Comparison of ENCODE assay signal across 12 cellular contexts in genomic region chr9:6902423-6902822, GRCh38.
DNase-seq lines count a peak whose midpoint lies in the region; ATAC-seq and TF ChIP-seq lines count a peak whose summit lies in the region.
"Had no signal": no experiment of that assay in that cellular context is flagged by ENCODE, and none has a peak within 500 bp of the region (broad histone marks: within the 10 kb centered on the region; RNA-seq: fewer than 3 reads in every experiment).

No MANE protein-coding gene starts in this region.

- no peaks in the 10 kb centered on the region for H3K27me3 Mint-ChIP-seq in activated CD8-positive, alpha-beta T cell treated with anti-CD3 and anti-CD28 coated beads for 36 hours
- no peaks in the 10 kb centered on the region for H3K27me3 Mint-ChIP-seq in activated CD8-positive, alpha-beta T cell treated with anti-CD3 and anti-CD28 coated beads, Interleukin-2, amount 10 ng/mL, durations not matched to agents 7 days and 5 days (ENCODE audit: low read depth)
- H3K27me3 Mint-ChIP-seq in CD8-positive, alpha-beta T cell (ENCODE audit: low read depth): no peaks in the 10 kb centered on the region

- H2BK120ac ChIP-seq in IMR-90 (ENCODE audit: low read depth, low read length): no peak overlapping the region

- H3K56ac ChIP-seq in IMR-90 (ENCODE audit: extremely low read depth, insufficient read depth, low read length): no peak overlapping the region

- no peak for TF ChIP-seq POLR2A in IMR-90 (IDR thresholded peaks at IDR 0.05; ENCODE audit: low read depth, low read length)

- TF ChIP-seq CTCF in activated CD8-positive, alpha-beta T cell treated with anti-CD3 and anti-CD28 coated beads for 36 hours (IDR thresholded peaks at IDR 0.05): no peak
- TF ChIP-seq CTCF in IMR-90 (conservative IDR thresholded peaks at IDR 0.05; ENCODE audit: low read depth, low read length) (no peak), choroid plexus epithelial cell (conservative IDR thresholded peaks at IDR 0.05; ENCODE audit: low read depth, low read length) (no peak), smooth muscle cell (IDR thresholded peaks at IDR 0.05; ENCODE audit: borderline replicate concordance, insufficient read depth, poor library complexity, severe bottlenecking) (no peak)
- TF ChIP-seq CTCF in CD8-positive, alpha-beta T cell (IDR thresholded peaks at IDR 0.05): no peak

- POLR2A ChIA-PET in activated CD8-positive, alpha-beta T cell treated with anti-CD3 and anti-CD28 coated beads for 36 hours (lab: Charles Lee): no interaction called here
- POLR2A ChIA-PET in activated CD8-positive, alpha-beta T cell treated with anti-CD3 and anti-CD28 coated beads, Interleukin-2, amount 10 ng/mL, durations not matched to agents 7 days and 5 days (lab: Charles Lee): interaction anchor here (1.1 kb wide), 1 partner anchor 632 kb away, joined by 3 read pairs; no protein-coding TSS in a partner anchor
- POLR2A ChIA-PET in IMR-90 (lab: Charles Lee; ENCODE audit: unreplicated experiment): interaction anchor here (0.6 kb wide), 1 partner anchor 132 kb away, joined by 3 read pairs; no protein-coding TSS in a partner anchor
- POLR2A ChIA-PET in CD8-positive, alpha-beta T cell (lab: Charles Lee): no interaction called here

- H3K9me1 ChIP-seq in IMR-90 (ENCODE audit: insufficient read depth, low read length): peaks cover 3% of the 10 kb centered on the region; the same call in 1 of the 2 replicates

- no peaks in the 10 kb centered on the region for H4K20me1 ChIP-seq in IMR-90 (ENCODE audit: insufficient read depth, low read length)
- H4K20me1 ChIP-seq in smooth muscle cell (ENCODE audit: low read depth): peaks cover 86% of the 10 kb centered on the region

- H3K36me3 ChIP-seq in IMR-90 (ENCODE audit: control insufficient read depth, insufficient read depth, low read length): 0 out of 2 replicates have a peak, but pooled peaks cover 2% of the 10 kb centered on the region
- no peaks in the 10 kb centered on the region for H3K36me3 ChIP-seq in smooth muscle cell (ENCODE audit: low read depth)
- no peaks in the 10 kb centered on the region for H3K36me3 ChIP-seq in CD8-positive, alpha-beta T cell (ENCODE audit: insufficient read depth, low read length)
- H3K36me3 ChIP-seq: thoracic aorta had no signal

- CTCF ChIA-PET in activated CD8-positive, alpha-beta T cell treated with anti-CD3 and anti-CD28 coated beads for 36 hours (lab: Charles Lee): interaction anchor here (1.5 kb wide), 1 partner anchor 75 kb away, joined by 7 read pairs; no protein-coding TSS in a partner anchor
- CTCF ChIA-PET in activated CD8-positive, alpha-beta T cell treated with anti-CD3 and anti-CD28 coated beads, Interleukin-2, amount 10 ng/mL, durations not matched to agents 7 days and 5 days (lab: Charles Lee): no interaction called here
- CTCF ChIA-PET in IMR-90 (lab: Yijun Ruan, JAX): no interaction called here
- CTCF ChIA-PET in CD8-positive, alpha-beta T cell (lab: Charles Lee): no interaction called here

- H3K27me3 ChIP-seq in IMR-90 (ENCODE audit: control insufficient read depth, insufficient read depth, low read length): no peaks in the 10 kb centered on the region
- no peaks in the 10 kb centered on the region for H3K27me3 ChIP-seq in smooth muscle cell (ENCODE audit: low read depth)
- H3K27me3 ChIP-seq in CD8-positive, alpha-beta T cell (ENCODE audit: insufficient read depth, low read length): no peaks in the 10 kb centered on the region

- no peak overlapping the region for H3K23ac ChIP-seq in IMR-90 (ENCODE audit: low read depth, low read length)

- no peak for TF ChIP-seq RAD21 in IMR-90 (IDR thresholded peaks at IDR 0.05; ENCODE audit: low read length)

- DNase-seq in activated CD8-positive, alpha-beta T cell treated with anti-CD3 and anti-CD28 coated beads for 36 hours: peak; percentile 9
- no peak for DNase-seq in activated CD8-positive, alpha-beta T cell treated with anti-CD3 and anti-CD28 coated beads, Interleukin-2, amount 10 ng/mL, durations not matched to agents 7 days and 5 days
- DNase-seq in IMR-90: peak; percentile 9
- DNase-seq in choroid plexus epithelial cell (ENCODE audit: low read depth): peak; percentile 33
- DNase-seq in stimulated activated effector memory CD8-positive, alpha-beta T cell treated with anti-CD3 and anti-CD28 coated beads, Interleukin-12 subunit alpha, Interleukin-12 subunit beta, amount 100 ng/mL, for 72 hours (ENCODE audit: low spot score in 2 of 2): no peak
- DNase-seq in smooth muscle cell (lab: John Stamatoyannopoulos, UW; ENCODE audit: unreplicated experiment): no peak
- no peak for DNase-seq in CD8-positive, alpha-beta T cell
- DNase-seq in SHP77 (lab: John Stamatoyannopoulos, UW): no peak
- DNase-seq: anterior cingulate cortex had no signal

- peak overlapping the region; percentile 46 for H3K27ac Mint-ChIP-seq in activated CD8-positive, alpha-beta T cell treated with anti-CD3 and anti-CD28 coated beads for 36 hours
- no peak overlapping the region for H3K27ac Mint-ChIP-seq in activated CD8-positive, alpha-beta T cell treated with anti-CD3 and anti-CD28 coated beads, Interleukin-2, amount 10 ng/mL, durations not matched to agents 7 days and 5 days
- H3K27ac Mint-ChIP-seq in stimulated activated effector memory CD8-positive, alpha-beta T cell treated with anti-CD3 and anti-CD28 coated beads, Interleukin-12 subunit alpha, Interleukin-12 subunit beta, amount 100 ng/mL, for 72 hours: peak overlapping the region; percentile 13
- H3K27ac Mint-ChIP-seq in CD8-positive, alpha-beta T cell: no peak overlapping the region
- H3K27ac Mint-ChIP-seq: mesothelial cell of epicardium had no signal

- H2BK15ac ChIP-seq in IMR-90 (ENCODE audit: low read depth, low read length): no peak overlapping the region

- H2AFZ ChIP-seq in IMR-90 (replicated peaks; ENCODE audit: low read length, poor library complexity): no peak overlapping the region
- no peak overlapping the region for H2AFZ ChIP-seq in smooth muscle cell (ENCODE audit: low read depth)

- no peaks in the 10 kb centered on the region for H3K9me3 Mint-ChIP-seq in activated CD8-positive, alpha-beta T cell treated with anti-CD3 and anti-CD28 coated beads for 36 hours
- no peaks in the 10 kb centered on the region for H3K9me3 Mint-ChIP-seq in activated CD8-positive, alpha-beta T cell treated with anti-CD3 and anti-CD28 coated beads, Interleukin-2, amount 10 ng/mL, durations not matched to agents 7 days and 5 days (ENCODE audit: insufficient read depth)
- no peaks in the 10 kb centered on the region for H3K9me3 Mint-ChIP-seq in stimulated activated effector memory CD8-positive, alpha-beta T cell treated with anti-CD3 and anti-CD28 coated beads, Interleukin-12 subunit alpha, Interleukin-12 subunit beta, amount 100 ng/mL, for 72 hours
- no peaks in the 10 kb centered on the region for H3K9me3 Mint-ChIP-seq in CD8-positive, alpha-beta T cell
- H3K9me3 Mint-ChIP-seq: mesothelial cell of epicardium had no signal

- no peaks in the 10 kb centered on the region for H3K9me3 ChIP-seq in IMR-90 (ENCODE audit: control insufficient read depth, insufficient read depth, low read length)
- no peaks in the 10 kb centered on the region for H3K9me3 ChIP-seq in smooth muscle cell (replicated peaks; ENCODE audit: low read depth)
- H3K9me3 ChIP-seq in CD8-positive, alpha-beta T cell (ENCODE audit: low read length): no peaks in the 10 kb centered on the region
- H3K9me3 ChIP-seq: thoracic aorta had no signal

- no peak overlapping the region for H3K18ac ChIP-seq in IMR-90 (ENCODE audit: low read depth, low read length)

- dilution Hi-C loops in IMR-90 (cut with HindIII; ENCODE audit: low sequenced_read_pairs, unreplicated experiment): no loop called here

- H3K14ac ChIP-seq in IMR-90 (replicated peaks; ENCODE audit: low read depth, low read length): no peak overlapping the region

- H3K79me1 ChIP-seq in IMR-90 (ENCODE audit: low read depth in 1 of 2, low read length in 2 of 2): no peaks in the 10 kb centered on the region; a peak in 1 of 4 replicates

- H3K4me3 ChIP-seq in IMR-90 (ENCODE audit: insufficient read depth, low read depth, low read length) (no peak overlapping the region), choroid plexus epithelial cell (ENCODE audit: low read depth, low read length) (no peak overlapping the region), smooth muscle cell (no peak overlapping the region)
- no peak overlapping the region for H3K4me3 ChIP-seq in CD8-positive, alpha-beta T cell (ENCODE audit: low read depth, low read length)
- H3K4me3 ChIP-seq: thoracic aorta had no signal

- H3F3A ChIP-seq in smooth muscle cell (ENCODE audit: low read depth): no peaks in the 10 kb centered on the region

- peaks cover 37% of the 10 kb centered on the region for H3K4me1 Mint-ChIP-seq in activated CD8-positive, alpha-beta T cell treated with anti-CD3 and anti-CD28 coated beads for 36 hours (ENCODE audit: low read depth)
- H3K4me1 Mint-ChIP-seq in activated CD8-positive, alpha-beta T cell treated with anti-CD3 and anti-CD28 coated beads, Interleukin-2, amount 10 ng/mL, durations not matched to agents 7 days and 5 days (ENCODE audit: low read depth): peaks cover 24% of the 10 kb centered on the region
- peaks cover 36% of the 10 kb centered on the region for H3K4me1 Mint-ChIP-seq in stimulated activated effector memory CD8-positive, alpha-beta T cell treated with anti-CD3 and anti-CD28 coated beads, Interleukin-12 subunit alpha, Interleukin-12 subunit beta, amount 100 ng/mL, for 72 hours
- H3K4me1 Mint-ChIP-seq in CD8-positive, alpha-beta T cell (ENCODE audit: low read depth): peaks cover 45% of the 10 kb centered on the region

- intact Hi-C loops in activated CD8-positive, alpha-beta T cell treated with anti-CD3 and anti-CD28 coated beads for 36 hours (cut with micrococcal nuclease): loop anchor here (10.0 kb wide), 1 partner anchor 132 kb away; no protein-coding TSS in a partner anchor
- intact Hi-C loops in IMR-90 (cut with micrococcal nuclease): loop anchor here (10.0 kb wide), 1 partner anchor 352 kb away; no protein-coding TSS in a partner anchor
- intact Hi-C loops in CD8-positive, alpha-beta T cell (cut with DNase I, micrococcal nuclease): no loop called here

- H3K9ac ChIP-seq in IMR-90 (ENCODE audit: low read depth, low read length) (no peak overlapping the region), smooth muscle cell (ENCODE audit: low read depth) (no peak overlapping the region)
- H3K9ac ChIP-seq: KMS-11 had no signal

- H3K27ac ChIP-seq in IMR-90 (ENCODE audit: insufficient read depth, low read length) (no peak overlapping the region), smooth muscle cell (ENCODE audit: low read depth) (no peak overlapping the region)
- no peak overlapping the region for H3K27ac ChIP-seq in CD8-positive, alpha-beta T cell (ENCODE audit: low read depth, low read length)
- H3K27ac ChIP-seq: KMS-11, thoracic aorta had no signal

- no peak overlapping the region for H3K4me2 ChIP-seq in IMR-90 (ENCODE audit: low read depth, low read length)
- H3K4me2 ChIP-seq in smooth muscle cell: no peak overlapping the region
- H3K4me2 ChIP-seq: KMS-11 had no signal

- H2BK5ac ChIP-seq in IMR-90 (ENCODE audit: low read depth, low read length, poor library complexity, severe bottlenecking): no peak overlapping the region

- H3K4me1 ChIP-seq in IMR-90 (ENCODE audit: control insufficient read depth, insufficient read depth, low read length): peaks cover 1% of the 10 kb centered on the region; the same call in 1 of the 2 replicates
- no peaks in the 10 kb centered on the region for H3K4me1 ChIP-seq in smooth muscle cell (ENCODE audit: low read depth)
- H3K4me1 ChIP-seq in CD8-positive, alpha-beta T cell (ENCODE audit: insufficient read depth, low read length): no peaks in the 10 kb centered on the region

- ATAC-seq in activated CD8-positive, alpha-beta T cell treated with anti-CD3 and anti-CD28 coated beads for 36 hours: peak; percentile 60
- no peak for ATAC-seq in activated CD8-positive, alpha-beta T cell treated with anti-CD3 and anti-CD28 coated beads, Interleukin-2, amount 10 ng/mL, durations not matched to agents 7 days and 5 days
- ATAC-seq in IMR-90 (ENCODE audit: low read depth): no peak
- peak; percentile 62 for ATAC-seq in stimulated activated effector memory CD8-positive, alpha-beta T cell treated with anti-CD3 and anti-CD28 coated beads, Interleukin-12 subunit alpha, Interleukin-12 subunit beta, amount 100 ng/mL, for 72 hours
- no peak for ATAC-seq in CD8-positive, alpha-beta T cell

- H3K4ac ChIP-seq in IMR-90 (ENCODE audit: low read depth, low read length): no peak overlapping the region

- H4K5ac ChIP-seq in IMR-90 (ENCODE audit: low read depth, low read length): no peak overlapping the region

- WGBS in IMR-90 (ENCODE audit: extremely low coverage in 2 of 2, insufficient read length in 1 of 2), 2 experiments: no CpG with 5 or more reads among the region's 5 CpGs
- WGBS in smooth muscle cell (ENCODE audit: low lambda C conversion rate): 80% methylated on average over 5 of the region's 5 CpGs

- H2AK9ac ChIP-seq in IMR-90 (replicated peaks; ENCODE audit: low read depth, low read length, poor library complexity): no peak overlapping the region

- H3K4me3 Mint-ChIP-seq in activated CD8-positive, alpha-beta T cell treated with anti-CD3 and anti-CD28 coated beads for 36 hours: no peak overlapping the region
- no peak overlapping the region for H3K4me3 Mint-ChIP-seq in activated CD8-positive, alpha-beta T cell treated with anti-CD3 and anti-CD28 coated beads, Interleukin-2, amount 10 ng/mL, durations not matched to agents 7 days and 5 days
- no peak overlapping the region for H3K4me3 Mint-ChIP-seq in stimulated activated effector memory CD8-positive, alpha-beta T cell treated with anti-CD3 and anti-CD28 coated beads, Interleukin-12 subunit alpha, Interleukin-12 subunit beta, amount 100 ng/mL, for 72 hours
- H3K4me3 Mint-ChIP-seq in CD8-positive, alpha-beta T cell: no peak overlapping the region
- H3K4me3 Mint-ChIP-seq: mesothelial cell of epicardium had no signal

- H2AK5ac ChIP-seq in IMR-90 (ENCODE audit: low read depth, low read length): no peak overlapping the region

- H4K8ac ChIP-seq in IMR-90 (ENCODE audit: low read depth in 2 of 2, low read length in 2 of 2): no peak overlapping the region

- no TSS peak for BruUV-seq in IMR-90 (replicated peaks; lab: Mats Ljungman, UMichigan)

- in situ Hi-C loops in IMR-90 (cut with MboI; ENCODE audit: low sequenced_read_pairs): loop anchor here (10.0 kb wide), 1 partner anchor 632 kb away; no protein-coding TSS in a partner anchor

- no peak overlapping the region for H2BK20ac ChIP-seq in IMR-90 (ENCODE audit: low read depth, low read length)

- no peaks in the 10 kb centered on the region for H3K79me2 ChIP-seq in smooth muscle cell (ENCODE audit: low read depth)

- H3K36me3 Mint-ChIP-seq in activated CD8-positive, alpha-beta T cell treated with anti-CD3 and anti-CD28 coated beads for 36 hours (ENCODE audit: low read depth): peaks cover 21% of the 10 kb centered on the region
- peaks cover 26% of the 10 kb centered on the region for H3K36me3 Mint-ChIP-seq in activated CD8-positive, alpha-beta T cell treated with anti-CD3 and anti-CD28 coated beads, Interleukin-2, amount 10 ng/mL, durations not matched to agents 7 days and 5 days (ENCODE audit: low read depth)
- H3K36me3 Mint-ChIP-seq in stimulated activated effector memory CD8-positive, alpha-beta T cell treated with anti-CD3 and anti-CD28 coated beads, Interleukin-12 subunit alpha, Interleukin-12 subunit beta, amount 100 ng/mL, for 72 hours: peaks cover 5% of the 10 kb centered on the region
- H3K36me3 Mint-ChIP-seq in CD8-positive, alpha-beta T cell: peaks cover 53% of the 10 kb centered on the region
- H3K36me3 Mint-ChIP-seq: mesothelial cell of epicardium had no signal

- no peak overlapping the region for H4K91ac ChIP-seq in IMR-90 (ENCODE audit: insufficient read depth, low read depth, low read length)

Comparison
In these comparisons a context has a peak if more than half of its experiments do, and no peak if none do; other contexts are left out.
1. ATAC-seq: peak in activated CD8-positive, alpha-beta T cell treated with anti-CD3 and anti-CD28 coated beads for 36 hours (single experiment) and stimulated activated effector memory CD8-positive, alpha-beta T cell treated with anti-CD3 and anti-CD28 coated beads, Interleukin-12 subunit alpha, Interleukin-12 subunit beta, amount 100 ng/mL, for 72 hours (single experiment); none in activated CD8-positive, alpha-beta T cell treated with anti-CD3 and anti-CD28 coated beads, Interleukin-2, amount 10 ng/mL, durations not matched to agents 7 days and 5 days (single experiment), IMR-90 (single experiment) and CD8-positive, alpha-beta T cell (single experiment).
2. DNase-seq: peak in activated CD8-positive, alpha-beta T cell treated with anti-CD3 and anti-CD28 coated beads for 36 hours (single experiment), IMR-90 (single experiment) and choroid plexus epithelial cell (single experiment); none in activated CD8-positive, alpha-beta T cell treated with anti-CD3 and anti-CD28 coated beads, Interleukin-2, amount 10 ng/mL, durations not matched to agents 7 days and 5 days (single experiment), stimulated activated effector memory CD8-positive, alpha-beta T cell treated with anti-CD3 and anti-CD28 coated beads, Interleukin-12 subunit alpha, Interleukin-12 subunit beta, amount 100 ng/mL, for 72 hours (0 of 2), smooth muscle cell (single experiment), CD8-positive, alpha-beta T cell (0 of 7) and SHP77 (0 of 2).
3. H3K27ac Mint-ChIP-seq: peak in activated CD8-positive, alpha-beta T cell treated with anti-CD3 and anti-CD28 coated beads for 36 hours (single experiment) and stimulated activated effector memory CD8-positive, alpha-beta T cell treated with anti-CD3 and anti-CD28 coated beads, Interleukin-12 subunit alpha, Interleukin-12 subunit beta, amount 100 ng/mL, for 72 hours (single experiment); none in activated CD8-positive, alpha-beta T cell treated with anti-CD3 and anti-CD28 coated beads, Interleukin-2, amount 10 ng/mL, durations not matched to agents 7 days and 5 days (single experiment) and CD8-positive, alpha-beta T cell (single experiment).
4. POLR2A ChIA-PET loops: an anchor here in activated CD8-positive, alpha-beta T cell treated with anti-CD3 and anti-CD28 coated beads, Interleukin-2, amount 10 ng/mL, durations not matched to agents 7 days and 5 days (1.1 kb wide) and IMR-90 (0.6 kb wide); none called in activated CD8-positive, alpha-beta T cell treated with anti-CD3 and anti-CD28 coated beads for 36 hours and CD8-positive, alpha-beta T cell.
5. intact Hi-C loops: an anchor here in activated CD8-positive, alpha-beta T cell treated with anti-CD3 and anti-CD28 coated beads for 36 hours (10.0 kb wide) and IMR-90 (10.0 kb wide); none called in CD8-positive, alpha-beta T cell.